9 cellular contexts compared by ENCODE assay signal in the genomic region with DNA sequence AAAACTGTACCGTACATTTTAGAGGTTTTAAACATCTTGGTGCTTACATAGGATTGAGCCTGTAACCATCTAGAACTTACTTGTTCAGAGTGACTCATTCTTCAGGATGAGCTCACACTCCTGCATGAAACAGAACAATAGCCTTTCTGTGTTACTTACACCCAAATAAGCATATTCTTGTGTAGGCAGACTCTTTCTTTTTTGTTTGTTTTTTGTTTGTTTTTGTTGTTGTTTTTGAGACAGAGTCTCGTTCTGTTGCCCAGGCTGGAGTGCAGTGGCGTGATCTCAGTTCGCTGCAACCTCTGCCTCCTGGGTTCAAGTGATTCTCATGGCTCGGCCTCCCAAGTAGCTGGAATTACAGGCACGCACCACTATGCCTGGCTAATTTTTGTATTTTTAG. TPM values are rescaled to one million over a fixed set of nuclear protein-coding genes. Genes with fewer than 3 reads are reported as not detected.
DNase-seq lines count a peak whose midpoint lies in the region; ATAC-seq, FAIRE-seq and TF ChIP-seq lines count a peak whose summit lies in the region.
"Had no signal": no experiment of that assay in that cellular context is flagged by ENCODE, and none has a peak within 500 bp of the region (broad histone marks: within the 10 kb centered on the region; RNA-seq: fewer than 3 reads in every experiment).

No MANE protein-coding gene starts in this region.

- TF ChIP-seq POLR2A in HepG2 (IDR thresholded peaks at IDR 0.05; ENCODE audit: insufficient read depth in 1 of 2, low read depth in 2 of 2, low read length in 2 of 2), result no peak

- no peaks in the 10 kb centered on the region for H3K36me3 Mint-ChIP-seq in brain

- H3K27ac Mint-ChIP-seq in brain, result peak overlapping the region in 3 of 5 experiments; percentile 56 to 86 (median 67)

- WGBS in HepG2 (ENCODE audit: low lambda C conversion rate), result 28% methylated on average over 6 of the region's 6 CpGs

- CTCF ChIA-PET in BJ (lab: Yijun Ruan, JAX), result interaction anchor here (0.7 to 1.3 kb wide), 2 partner anchors 22 to 160 kb away, joined by 3 read pairs; no protein-coding TSS in a partner anchor
- CTCF ChIA-PET in HepG2 (lab: Yijun Ruan, JAX; ENCODE audit: low intra/inter-chr PET ratio, low total read pairs), result no interaction called here

- H3K9me3 ChIP-seq in HepG2 (ENCODE audit: low read length), result no peaks in the 10 kb centered on the region

- intact Hi-C loops in HepG2 (cut with micrococcal nuclease; ENCODE audit: unreplicated experiment), result no loop called here

- FAIRE-seq in HepG2 (lab: Jason Lieb, UNC), result no peak

- no peak for TF ChIP-seq CTCF in BJ (IDR thresholded peaks at IDR 0.05; ENCODE audit: insufficient read depth, low read depth, low read length)
- no peak for TF ChIP-seq CTCF in brain (conservative IDR thresholded peaks at IDR 0.05)
- no peak for TF ChIP-seq CTCF in HepG2 (CRISPR knock-in tag; IDR thresholded peaks at IDR 0.05)

- no peak for TF ChIP-seq RAD21 in HepG2 (CRISPR knock-in tag; IDR thresholded peaks at IDR 0.05)

- peaks cover 6% of the 10 kb centered on the region for H3K27me3 Mint-ChIP-seq in brain

- ATAC-seq in HepG2, result peak; percentile 66; the same call in 2 of the 3 replicates
- ATAC-seq in GM18867 (IDR thresholded peaks at IDR 0.05; ENCODE audit: unreplicated experiment), result no peak

- peaks cover 28% of the 10 kb centered on the region for H3K4me1 ChIP-seq in HepG2 (ENCODE audit: insufficient read depth, low read length)

- no peaks in the 10 kb centered on the region for H3K36me3 ChIP-seq in BJ (ENCODE audit: control insufficient read depth, insufficient read depth, low read length)
- no peaks in the 10 kb centered on the region for H3K36me3 ChIP-seq in HepG2 (replicated peaks in 1 of 2; ENCODE audit: control insufficient read depth in 1 of 2, insufficient read depth in 2 of 2, low read length in 2 of 2)

- H3K27ac ChIP-seq in HepG2 (ENCODE audit: extremely low read length, insufficient read depth, low read length), result no peak overlapping the region

- peak overlapping the region in 1 of 5 experiments; percentile 45 for H3K4me3 Mint-ChIP-seq in brain

- no peak for TF ChIP-seq EP300 in HepG2 (IDR thresholded peaks at IDR 0.05; ENCODE audit: low read depth in 2 of 2, low read length in 2 of 2)
- TF ChIP-seq EP300 in HepG2 (CRISPR knock-in tag; IDR thresholded peaks at IDR 0.05; ENCODE audit: borderline replicate concordance), result no peak

- no peaks in the 10 kb centered on the region for H3K79me2 ChIP-seq in HepG2 (ENCODE audit: insufficient read depth, low read length)

- H3K9ac ChIP-seq in HepG2 (ENCODE audit: insufficient read depth, low read depth, low read length), result no peak overlapping the region

- H3K9me3 Mint-ChIP-seq in brain, result peaks cover 0 to 10% (median 3%) of the 10 kb centered on the region in 5 experiments

- POLR2A ChIA-PET in BJ (lab: Charles Lee) (no interaction called here), HepG2 (lab: Yijun Ruan, JAX) (no interaction called here)

- H2AFZ ChIP-seq in HepG2 (ENCODE audit: low read length), result no peak overlapping the region

- DNase-seq in BJ (ENCODE audit: low read depth) (peak; percentile 11), M059J (ENCODE audit: low read depth) (peak; percentile 80), HepG2 (ENCODE audit: low spot score) (peak; percentile 72), KG1 (lab: John Stamatoyannopoulos, UW) (no peak), middle frontal gyrus (ENCODE audit: extremely low spot score, low spot score) (no peak), NCI-H2227 treated with DMSO at 0.1 percent for 48 hours (lab: John Stamatoyannopoulos, UW) (no peak)

- H3K27me3 ChIP-seq in BJ (ENCODE audit: control insufficient read depth, insufficient read depth, low read length) (no peaks in the 10 kb centered on the region), HepG2 (ENCODE audit: control insufficient read depth in 1 of 2, insufficient read depth in 2 of 2, low read length in 2 of 2) (peaks cover 0 to 30% of the 10 kb centered on the region in 2 experiments; a peak in 3 of 5 replicates)

- no peaks in the 10 kb centered on the region for H4K20me1 ChIP-seq in HepG2 (ENCODE audit: insufficient read depth, low read length)

- BruUV-seq in HepG2 (replicated peaks; lab: Mats Ljungman, UMichigan), result no TSS peak

- H3K4me2 ChIP-seq in HepG2 (ENCODE audit: low read depth, low read length), result no peak overlapping the region; the same call in 1 of the 2 replicates

- in situ Hi-C loops in HepG2 (cut with HindIII; ENCODE audit: extremely low pct_ligation_motif_present, low pct_unique_long_range_greater_than_20kb), result no loop called here

- H3K4me3 ChIP-seq in BJ (ENCODE audit: low read depth, low read length) (no peak overlapping the region), HepG2 (replicated peaks in 1 of 3; ENCODE audit: insufficient read depth in 1 of 3, low read depth in 2 of 3, low read length in 3 of 3) (no peak overlapping the region)

- peaks cover 51% of the 10 kb centered on the region for H3K4me1 Mint-ChIP-seq in brain

TF ChIP-seq in HepG2, 621 proteins besides CTCF, POLR2A, EP300 and RAD21 (continues in another document):
- TF ChIP-seq ZNF841 (CRISPR knock-in tag; IDR thresholded peaks at IDR 0.05; ENCODE audit: borderline replicate concordance) (no peak), SOX5 (CRISPR knock-in tag; IDR thresholded peaks at IDR 0.05; ENCODE audit: borderline replicate concordance) (peak; percentile 91; the same call in 1 of the 2 replicates), SOX6 (IDR thresholded peaks at IDR 0.05) (no peak), SOX6 (CRISPR knock-in tag; IDR thresholded peaks at IDR 0.05) (peak; percentile 53; the same call in 1 of the 2 replicates), ZNF607 (CRISPR knock-in tag; IDR thresholded peaks at IDR 0.05; ENCODE audit: borderline replicate concordance) (no peak), GATAD1 (CRISPR knock-in tag; IDR thresholded peaks at IDR 0.05) (0 out of 2 replicates have a peak, but pooled peaks have one; percentile 20), SOX13 (IDR thresholded peaks at IDR 0.05) (no peak), SOX13 (CRISPR knock-in tag; conservative IDR thresholded peaks at IDR 0.05 in 1 of 2, IDR thresholded peaks at IDR 0.05 in 1 of 2) (peak in 1 of 2 experiments; percentile 73; a peak in 2 of 4 replicates), PAF1 (CRISPR knock-in tag; IDR thresholded peaks at IDR 0.05) (no peak), FLYWCH1 (CRISPR knock-in tag; IDR thresholded peaks at IDR 0.05) (no peak), ZNF331 (CRISPR knock-in tag; IDR thresholded peaks at IDR 0.05) (no peak), FOSL2 (CRISPR knock-in tag; IDR thresholded peaks at IDR 0.05) (peak; percentile 72; the same call in 1 of the 2 replicates), FOXP1 (IDR thresholded peaks at IDR 0.05) (peak; percentile 75), FOXP1 (CRISPR knock-in tag; IDR thresholded peaks at IDR 0.05) (peak; percentile 73)
- TF ChIP-seq, protein P1, sequence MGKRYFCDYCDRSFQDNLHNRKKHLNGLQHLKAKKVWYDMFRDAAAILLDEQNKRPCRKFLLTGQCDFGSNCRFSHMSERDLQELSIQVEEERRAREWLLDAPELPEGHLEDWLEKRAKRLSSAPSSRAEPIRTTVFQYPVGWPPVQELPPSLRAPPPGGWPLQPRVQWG (CRISPR knock-in tag; IDR thresholded peaks at IDR 0.05; ENCODE audit: borderline replicate concordance, low read depth), result no peak
- TF ChIP-seq, protein P2, sequence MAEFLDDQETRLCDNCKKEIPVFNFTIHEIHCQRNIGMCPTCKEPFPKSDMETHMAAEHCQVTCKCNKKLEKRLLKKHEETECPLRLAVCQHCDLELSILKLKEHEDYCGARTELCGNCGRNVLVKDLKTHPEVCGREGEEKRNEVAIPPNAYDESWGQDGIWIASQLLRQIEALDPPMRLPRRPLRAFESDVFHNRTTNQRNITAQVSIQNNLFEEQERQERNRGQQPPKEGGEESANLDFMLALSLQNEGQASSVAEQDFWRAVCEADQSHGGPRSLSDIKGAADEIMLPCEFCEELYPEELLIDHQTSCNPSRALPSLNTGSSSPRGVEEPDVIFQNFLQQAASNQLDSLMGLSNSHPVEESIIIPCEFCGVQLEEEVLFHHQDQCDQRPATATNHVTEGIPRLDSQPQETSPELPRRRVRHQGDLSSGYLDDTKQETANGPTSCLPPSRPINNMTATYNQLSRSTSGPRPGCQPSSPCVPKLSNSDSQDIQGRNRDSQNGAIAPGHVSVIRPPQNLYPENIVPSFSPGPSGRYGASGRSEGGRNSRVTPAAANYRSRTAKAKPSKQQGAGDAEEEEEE (CRISPR knock-in tag; IDR thresholded peaks at IDR 0.05; ENCODE audit: borderline replicate concordance), result no peak
- TF ChIP-seq, protein P3, sequence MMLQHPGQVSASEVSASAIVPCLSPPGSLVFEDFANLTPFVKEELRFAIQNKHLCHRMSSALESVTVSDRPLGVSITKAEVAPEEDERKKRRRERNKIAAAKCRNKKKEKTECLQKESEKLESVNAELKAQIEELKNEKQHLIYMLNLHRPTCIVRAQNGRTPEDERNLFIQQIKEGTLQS (CRISPR knock-in tag; IDR thresholded peaks at IDR 0.05), result peak; percentile 66; the same call in 1 of the 2 replicates

RNA-seq across cellular contexts. Expression of a gene that starts 3.8 kb away (rescaled TPM):
- polyA plus RNA-seq in BJ (2011; rRNA removed) (not detected in 2 replicates), brain (ENCODE audit: insufficient read depth, low read depth, low replicate concordance) (not detected), HepG2 (2011; rRNA removed) (not detected in 2 replicates)
- not detected in 2 replicates for polyA minus RNA-seq in BJ (2011; rRNA and poly(A)+ RNA removed)
- not detected in 2 replicates for total RNA-seq in M059J (2014; rRNA removed; shearing (Covaris generic))
- total RNA-seq in HepG2 (2016; rRNA removed; fragmentation: Illumina TruSeq; extraction: Trizol), result not detected in 2 replicates
- not detected in 2 replicates for total RNA-seq in HepG2 (2016; cell fraction: cytosol; rRNA removed; fragmentation: Illumina TruSeq; extraction: Trizol; ENCODE audit: low read depth)
- not detected in 2 replicates for total RNA-seq in HepG2 (2016; cell fraction: insoluble cytoplasmic fraction; rRNA removed; fragmentation: Illumina TruSeq; extraction: Trizol)
- not detected in 2 replicates for total RNA-seq in HepG2 (2016; cell fraction: membrane; rRNA removed; fragmentation: Illumina TruSeq; extraction: Trizol)
- total RNA-seq in HepG2 (2016; cell fraction: nucleus; rRNA removed; fragmentation: Illumina TruSeq; extraction: Trizol), result not detected in 2 replicates
- not detected in 2 replicates for polyA plus RNA-seq in HepG2 (2011; cell fraction: cytosol; rRNA removed)
- not detected in 2 replicates for polyA plus RNA-seq in HepG2 (2011; cell fraction: nucleus; rRNA removed)
- polyA plus RNA-seq in HepG2 (2012), result not detected in 2 replicates
- polyA plus RNA-seq in HepG2 (2016; cell fraction: cytosol; fragmentation: Illumina TruSeq; extraction: Trizol; ENCODE audit: low read depth), result not detected in 2 replicates
- polyA plus RNA-seq in HepG2 (2016; cell fraction: insoluble cytoplasmic fraction; fragmentation: Illumina TruSeq; extraction: Trizol; ENCODE audit: low read depth), result not detected in 2 replicates
- polyA plus RNA-seq in HepG2 (2016; cell fraction: membrane; fragmentation: Illumina TruSeq; extraction: Trizol; ENCODE audit: low read depth), result not detected in 2 replicates
- not detected in 2 replicates for polyA plus RNA-seq in HepG2 (2016; cell fraction: nucleus; fragmentation: Illumina TruSeq; extraction: Trizol; ENCODE audit: insufficient read depth, low read depth)
- polyA minus RNA-seq in HepG2 (2011; rRNA and poly(A)+ RNA removed; ENCODE audit: low replicate concordance), result not detected in 2 replicates
- polyA minus RNA-seq in HepG2 (2011; cell fraction: cytosol; rRNA and poly(A)+ RNA removed), result not detected in 2 replicates
- not detected in 2 replicates for polyA minus RNA-seq in HepG2 (2011; cell fraction: nucleus; rRNA and poly(A)+ RNA removed)
- total RNA-seq: G401 had no signal

Comparison
In these comparisons a context has a peak if more than half of its experiments do, and no peak if none do; other contexts are left out.
1. DNase-seq: peak in BJ (single experiment), M059J (single experiment) and HepG2 (single experiment); none in KG1 (single experiment), middle frontal gyrus (single experiment) and NCI-H2227 treated with DMSO at 0.1 percent for 48 hours (single experiment).